ENCODE assay signal across 1 cellular context in genomic region chr10:69327463-69328345, GRCh38.
TF ChIP-seq lines count a peak whose summit lies in the region.

No MANE protein-coding gene starts in this region.

TF ChIP-seq in H1, 55 proteins besides CTCF, POLR2A, EP300 and RAD21:
- no peak for TF ChIP-seq KDM1A (IDR thresholded peaks at IDR 0.05; ENCODE audit: borderline replicate concordance, low read length)
- no peak for TF ChIP-seq PHF8 (conservative IDR thresholded peaks at IDR 0.05; ENCODE audit: low read depth, low read length)
- TF ChIP-seq SIX5 (IDR thresholded peaks at IDR 0.05; ENCODE audit: low read depth, low read length): no peak
- TF ChIP-seq HDAC2 (IDR thresholded peaks at IDR 0.05; ENCODE audit: borderline replicate concordance in 1 of 2, low read depth in 2 of 2, low read length in 2 of 2): no peak
- no peak for TF ChIP-seq RNF2 (IDR thresholded peaks at IDR 0.05; ENCODE audit: borderline replicate concordance, low read depth, low read length, missing control alignments, poor library complexity, severe bottlenecking)
- no peak for TF ChIP-seq GABPA (IDR thresholded peaks at IDR 0.05; ENCODE audit: borderline replicate concordance, insufficient read depth, low read length)
- no peak for TF ChIP-seq RBBP5 (IDR thresholded peaks at IDR 0.05; ENCODE audit: borderline replicate concordance, low read depth, low read length)
- no peak for TF ChIP-seq CHD1 (IDR thresholded peaks at IDR 0.05; ENCODE audit: low read depth, low read length)
- no peak for TF ChIP-seq BACH1 (IDR thresholded peaks at IDR 0.05; ENCODE audit: low read length)
- TF ChIP-seq CHD7 (IDR thresholded peaks at IDR 0.05; ENCODE audit: insufficient replicate concordance, low read length): no peak
- TF ChIP-seq ZNF274 (IDR thresholded peaks at IDR 0.05; ENCODE audit: borderline replicate concordance, extremely low read depth, low read length): no peak
- no peak for TF ChIP-seq TEAD4 (IDR thresholded peaks at IDR 0.05; ENCODE audit: low read depth, low read length)
- TF ChIP-seq BRCA1 (IDR thresholded peaks at IDR 0.05; ENCODE audit: low read depth, low read length): no peak
- TF ChIP-seq EZH2 (IDR thresholded peaks at IDR 0.05; ENCODE audit: low read depth, low read length, severe bottlenecking): no peak
- no peak for TF ChIP-seq SP2 (IDR thresholded peaks at IDR 0.05; ENCODE audit: low read length)
- no peak for TF ChIP-seq POU5F1 (IDR thresholded peaks at IDR 0.05; ENCODE audit: low read depth, low read length)
- no peak for TF ChIP-seq ATF3 (IDR thresholded peaks at IDR 0.05; ENCODE audit: insufficient read depth, low read depth, low read length)
TF ChIP-seq in H1: peak in this region for 0.
